ENCODE assay signal across 9 cellular contexts in genomic region chr18:63844254-63844653, GRCh38.
DNase-seq lines count a peak whose midpoint lies in the region; ATAC-seq and TF ChIP-seq lines count a peak whose summit lies in the region.
"Had no signal": no experiment of that assay in that cellular context is flagged by ENCODE, and none has a peak within 500 bp of the region (broad histone marks: within the 10 kb centered on the region; RNA-seq: fewer than 3 reads in every experiment).

No MANE protein-coding gene starts in this region.

- H3K4me1 ChIP-seq in RWPE2 (ENCODE audit: insufficient read depth, poor library complexity, severe bottlenecking): no peaks in the 10 kb centered on the region

- no peaks in the 10 kb centered on the region for H3K36me3 ChIP-seq in RWPE2 (ENCODE audit: low read depth)
- H3K36me3 ChIP-seq: thoracic aorta had no signal

- H3K27me3 ChIP-seq in RWPE2 (ENCODE audit: insufficient read depth, poor library complexity, severe bottlenecking): no peaks in the 10 kb centered on the region

- no peak overlapping the region for H3K4me3 ChIP-seq in RWPE2 (ENCODE audit: severe bottlenecking)
- H3K4me3 ChIP-seq: thoracic aorta had no signal

- DNase-seq in AG20443 (ENCODE audit: low spot score): peak; percentile 47
- DNase-seq in RWPE2 (ENCODE audit: low spot score): no peak
- peak; percentile 39 for DNase-seq in inferior parietal cortex (ENCODE audit: extremely low spot score)
- no peak for DNase-seq in 8988T
- DNase-seq in posterior cingulate gyrus: no peak
- no peak for DNase-seq in activated T-cell treated with anti-CD3 and anti-CD28 coated beads, Interleukin-2, amount 50 U/mL, for 48 hours

- no peak overlapping the region for H3K27ac ChIP-seq in RWPE2 (ENCODE audit: poor library complexity, severe bottlenecking)
- H3K27ac ChIP-seq: thoracic aorta had no signal

- ATAC-seq in GM18868 (IDR thresholded peaks at IDR 0.05; ENCODE audit: unreplicated experiment) (peak; percentile 68), HG03520 (IDR thresholded peaks at IDR 0.05; ENCODE audit: unreplicated experiment) (peak; percentile 52), RWPE2 (ENCODE audit: low read depth) (peak; percentile 70)

- no peaks in the 10 kb centered on the region for H3K9me3 ChIP-seq in RWPE2 (ENCODE audit: severe bottlenecking)
- H3K9me3 ChIP-seq: thoracic aorta had no signal

- TF ChIP-seq CTCF in RWPE2 (IDR thresholded peaks at IDR 0.05; ENCODE audit: poor library complexity, severe bottlenecking): peak; percentile 77

- intact Hi-C loops in posterior cingulate gyrus (cut with DNase I): loop anchor here (2.0 kb wide), 1 partner anchor 325 kb away; no protein-coding TSS in a partner anchor

Comparison
In these comparisons a context has a peak if more than half of its experiments do, and no peak if none do; other contexts are left out.
1. DNase-seq: peak in AG20443 (single experiment) and inferior parietal cortex (single experiment); none in RWPE2 (single experiment), 8988T (single experiment), posterior cingulate gyrus (0 of 10) and activated T-cell treated with anti-CD3 and anti-CD28 coated beads, Interleukin-2, amount 50 U/mL, for 48 hours (0 of 2).
2. Peak in every context shown above with its lines, with median percentiles within 50 percentile points of each other: ATAC-seq.